9 cellular contexts compared by ENCODE assay signal in the genomic region with DNA sequence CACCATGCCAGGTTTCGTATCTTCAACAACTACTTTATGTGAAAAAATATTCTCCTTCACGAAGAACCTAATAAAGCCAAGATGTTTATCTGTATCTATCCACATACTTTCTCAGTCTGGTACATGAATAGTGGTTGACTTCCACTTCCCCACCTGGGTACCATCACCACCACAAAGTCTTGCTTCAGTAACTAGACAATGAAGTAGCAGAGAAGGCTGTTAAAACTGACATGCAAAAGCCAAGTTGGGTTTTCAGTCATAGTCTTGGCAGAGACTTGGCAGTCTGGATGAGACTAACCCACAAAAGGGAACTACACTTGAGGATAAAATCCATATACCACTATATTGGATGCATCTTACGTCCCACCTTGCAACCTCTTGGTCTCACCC. TPM values are rescaled to one million over a fixed set of nuclear protein-coding genes. Genes with fewer than 3 reads are reported as not detected.
A peak's percentile ranks its signal among the peaks of the same experiment; 100 is the strongest.
DNase-seq lines count a peak whose midpoint lies in the region; ATAC-seq, FAIRE-seq and TF ChIP-seq lines count a peak whose summit lies in the region.
"Had no signal": no experiment of that assay in that cellular context is flagged by ENCODE, and none has a peak within 500 bp of the region (broad histone marks: within the 10 kb centered on the region; RNA-seq: fewer than 3 reads in every experiment).

No MANE protein-coding gene starts in this region.

- H3K27ac ChIP-seq in SJCRH30: no peak overlapping the region

- ATAC-seq in GM21423 (IDR thresholded peaks at IDR 0.05; ENCODE audit: unreplicated experiment) (peak; percentile 82), HG03342 (IDR thresholded peaks at IDR 0.05; ENCODE audit: unreplicated experiment) (peak; percentile 77)
- no peak for ATAC-seq in activated CD8-positive, alpha-beta T cell treated with anti-CD3 and anti-CD28 coated beads, Interleukin-2, amount 10 ng/mL, durations not matched to agents 7 days and 5 days
- ATAC-seq: Panc1 had no signal

- peaks cover 9% of the 10 kb centered on the region for H3K4me1 Mint-ChIP-seq in activated CD4-positive, alpha-beta memory T cell treated with anti-CD3 and anti-CD28 coated beads for 36 hours (ENCODE audit: low read depth)
- peaks cover 9% of the 10 kb centered on the region for H3K4me1 Mint-ChIP-seq in activated CD8-positive, alpha-beta T cell treated with anti-CD3 and anti-CD28 coated beads, Interleukin-2, amount 10 ng/mL, durations not matched to agents 7 days and 5 days (ENCODE audit: low read depth)

- POLR2A ChIA-PET in activated CD4-positive, alpha-beta memory T cell treated with anti-CD3 and anti-CD28 coated beads for 36 hours (lab: Charles Lee): no interaction called here
- POLR2A ChIA-PET in activated CD8-positive, alpha-beta T cell treated with anti-CD3 and anti-CD28 coated beads, Interleukin-2, amount 10 ng/mL, durations not matched to agents 7 days and 5 days (lab: Charles Lee): no interaction called here

- FAIRE-seq in GM12891 (lab: Jason Lieb, UNC): peak; percentile 92

- peaks cover 4% of the 10 kb centered on the region; the same call in 1 of the 2 replicates for H3K36me3 ChIP-seq in SJCRH30

- H3K36me3 Mint-ChIP-seq in activated CD4-positive, alpha-beta memory T cell treated with anti-CD3 and anti-CD28 coated beads for 36 hours: no peaks in the 10 kb centered on the region
- no peaks in the 10 kb centered on the region for H3K36me3 Mint-ChIP-seq in activated CD8-positive, alpha-beta T cell treated with anti-CD3 and anti-CD28 coated beads, Interleukin-2, amount 10 ng/mL, durations not matched to agents 7 days and 5 days (ENCODE audit: low read depth)

- no peak for TF ChIP-seq POLR2A in GM12891 (IDR thresholded peaks at IDR 0.05; ENCODE audit: low read depth, low read length)

- CTCF ChIA-PET in activated CD4-positive, alpha-beta memory T cell treated with anti-CD3 and anti-CD28 coated beads for 36 hours (lab: Charles Lee): interaction anchor here (0.7 kb wide), 1 partner anchor 16 kb away, joined by 3 read pairs; no protein-coding TSS in a partner anchor
- CTCF ChIA-PET in activated CD8-positive, alpha-beta T cell treated with anti-CD3 and anti-CD28 coated beads, Interleukin-2, amount 10 ng/mL, durations not matched to agents 7 days and 5 days (lab: Charles Lee): interaction anchor here (1.2 kb wide), 1 partner anchor 15 kb away, joined by 4 read pairs; no protein-coding TSS in a partner anchor

- H3K27me3 Mint-ChIP-seq in activated CD4-positive, alpha-beta memory T cell treated with anti-CD3 and anti-CD28 coated beads for 36 hours: peaks cover 5% of the 10 kb centered on the region
- H3K27me3 Mint-ChIP-seq in activated CD8-positive, alpha-beta T cell treated with anti-CD3 and anti-CD28 coated beads, Interleukin-2, amount 10 ng/mL, durations not matched to agents 7 days and 5 days (ENCODE audit: low read depth): peaks cover 7% of the 10 kb centered on the region

- no peak overlapping the region for H3K4me3 Mint-ChIP-seq in activated CD4-positive, alpha-beta memory T cell treated with anti-CD3 and anti-CD28 coated beads for 36 hours
- H3K4me3 Mint-ChIP-seq in activated CD8-positive, alpha-beta T cell treated with anti-CD3 and anti-CD28 coated beads, Interleukin-2, amount 10 ng/mL, durations not matched to agents 7 days and 5 days: no peak overlapping the region

- peaks cover 36% of the 10 kb centered on the region for H3K4me1 ChIP-seq in SJCRH30

- no peaks in the 10 kb centered on the region for H3K27me3 ChIP-seq in SJCRH30

- DNase-seq in GM12891 (ENCODE audit: insufficient read length, low spot score): no peak
- DNase-seq in germinal center (ENCODE audit: low spot score): peak; percentile 66
- DNase-seq in activated CD4-positive, alpha-beta memory T cell treated with anti-CD3 and anti-CD28 coated beads for 36 hours: no peak
- no peak for DNase-seq in activated CD8-positive, alpha-beta T cell treated with anti-CD3 and anti-CD28 coated beads, Interleukin-2, amount 10 ng/mL, durations not matched to agents 7 days and 5 days
- DNase-seq in SJCRH30: no peak
- no peak for DNase-seq in GF-D8 (lab: John Stamatoyannopoulos, UW)

- H3K27ac Mint-ChIP-seq in activated CD4-positive, alpha-beta memory T cell treated with anti-CD3 and anti-CD28 coated beads for 36 hours: no peak overlapping the region
- no peak overlapping the region for H3K27ac Mint-ChIP-seq in activated CD8-positive, alpha-beta T cell treated with anti-CD3 and anti-CD28 coated beads, Interleukin-2, amount 10 ng/mL, durations not matched to agents 7 days and 5 days

- H3K9me3 Mint-ChIP-seq in activated CD4-positive, alpha-beta memory T cell treated with anti-CD3 and anti-CD28 coated beads for 36 hours: no peaks in the 10 kb centered on the region
- H3K9me3 Mint-ChIP-seq in activated CD8-positive, alpha-beta T cell treated with anti-CD3 and anti-CD28 coated beads, Interleukin-2, amount 10 ng/mL, durations not matched to agents 7 days and 5 days (ENCODE audit: insufficient read depth): no peaks in the 10 kb centered on the region

- no peak overlapping the region for H3K4me3 ChIP-seq in SJCRH30

- H3K9me3 ChIP-seq in SJCRH30 (replicated peaks): no peaks in the 10 kb centered on the region

- intact Hi-C loops in activated CD4-positive, alpha-beta memory T cell treated with anti-CD3 and anti-CD28 coated beads for 36 hours (cut with micrococcal nuclease): no loop called here

TF ChIP-seq in GM12891, 5 proteins besides CTCF, POLR2A, EP300 and RAD21:
- TF ChIP-seq PAX5 (IDR thresholded peaks at IDR 0.05; ENCODE audit: insufficient read depth, low read length, severe bottlenecking) (no peak), POU2F2 (IDR thresholded peaks at IDR 0.05; ENCODE audit: low read depth, low read length) (no peak), POLR2AphosphoS5 (IDR thresholded peaks at IDR 0.05; ENCODE audit: low read depth, low read length) (no peak), SPI1 (IDR thresholded peaks at IDR 0.05; ENCODE audit: low read depth, low read length) (peak; percentile 93), TAF1 (IDR thresholded peaks at IDR 0.05; ENCODE audit: low read depth, low read length) (no peak)
TF ChIP-seq in GM12891: peak in this region for 1.

RNA-seq across cellular contexts. Expression of gene P4HA2, which starts 5.0 kb away (rescaled TPM):
- 17.0 TPM for polyA plus RNA-seq in GM12891 (2012; ENCODE audit: low read depth, missing spikeins)
- total RNA-seq in activated CD4-positive, alpha-beta memory T cell treated with anti-CD3 and anti-CD28 coated beads for 36 hours: 1 to 10 TPM; 6.0 to 6.1 TPM
- 10 to 100 TPM; 11.4 to 13.5 TPM for total RNA-seq in activated CD8-positive, alpha-beta T cell treated with anti-CD3 and anti-CD28 coated beads, Interleukin-2, amount 10 ng/mL, durations not matched to agents 7 days and 5 days
- total RNA-seq in SJCRH30 (2014; rRNA removed; shearing (Covaris generic)): 75.5 and 77.7 TPM in 2 replicates

RNA-seq across cellular contexts. Expression of gene PDLIM4, which starts 34.9 kb away (rescaled TPM):
- polyA plus RNA-seq in GM12891 (2012; ENCODE audit: low read depth, missing spikeins): 0.74 TPM
- not detected for total RNA-seq in activated CD4-positive, alpha-beta memory T cell treated with anti-CD3 and anti-CD28 coated beads for 36 hours
- not detected for total RNA-seq in activated CD8-positive, alpha-beta T cell treated with anti-CD3 and anti-CD28 coated beads, Interleukin-2, amount 10 ng/mL, durations not matched to agents 7 days and 5 days
- 65.4 and 66.3 TPM in 2 replicates for total RNA-seq in SJCRH30 (2014; rRNA removed; shearing (Covaris generic))

Comparison
In these comparisons a context has a peak if more than half of its experiments do, and no peak if none do; other contexts are left out.
1. RNA of gene PDLIM4, which starts 34.9 kb away (total RNA-seq): 65.4 to 66.3 TPM in SJCRH30; not detected in activated CD4-positive, alpha-beta memory T cell treated with anti-CD3 and anti-CD28 coated beads for 36 hours and not detected in activated CD8-positive, alpha-beta T cell treated with anti-CD3 and anti-CD28 coated beads, Interleukin-2, amount 10 ng/mL, durations not matched to agents 7 days and 5 days; every median in the first group is over 10 times any median in the second.